Comparison of ENCODE assay signal across 1 cellular context in the genomic region with DNA sequence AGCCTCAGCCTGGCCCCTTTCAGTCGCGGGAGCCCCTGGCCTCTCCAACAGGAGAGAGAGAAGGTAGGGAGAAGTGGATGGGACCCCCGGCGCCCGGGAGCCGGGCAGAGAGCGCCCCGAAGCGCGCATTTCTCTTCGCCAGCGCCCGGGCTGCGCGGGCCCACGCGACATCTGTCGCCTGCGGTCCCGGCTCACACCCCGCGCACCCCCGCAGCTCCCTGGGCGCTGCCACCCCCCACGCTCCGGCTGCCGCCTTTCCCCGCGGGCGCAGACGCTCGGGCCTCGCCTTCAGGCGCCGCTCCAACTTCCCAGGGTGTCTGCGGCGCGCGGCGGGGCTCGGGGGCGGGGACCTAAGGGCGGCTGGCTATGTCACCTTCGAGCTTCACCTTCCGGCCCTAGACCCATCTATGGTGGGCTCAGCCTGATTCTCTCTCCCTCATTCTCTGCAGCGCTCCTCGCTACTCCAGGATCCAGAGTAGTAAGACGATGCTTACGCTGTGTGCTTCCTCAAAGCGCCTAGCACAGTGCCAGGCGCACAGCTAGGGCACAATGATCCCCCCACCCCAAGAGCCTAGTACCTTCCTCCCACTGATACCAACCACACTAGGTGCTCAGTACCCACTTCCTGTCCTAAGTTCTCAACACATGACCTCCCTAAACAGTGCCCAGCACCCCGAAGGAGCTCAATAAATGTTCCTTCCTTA.
TF ChIP-seq lines count a peak whose summit lies in the region.

No MANE protein-coding gene starts in this region.

TF ChIP-seq in GM12878, 131 proteins besides CTCF, POLR2A, EP300 and RAD21:
- TF ChIP-seq SUZ12 (IDR thresholded peaks at IDR 0.05; ENCODE audit: unreplicated experiment) = peak; percentile 15
- TF ChIP-seq, protein P1, sequence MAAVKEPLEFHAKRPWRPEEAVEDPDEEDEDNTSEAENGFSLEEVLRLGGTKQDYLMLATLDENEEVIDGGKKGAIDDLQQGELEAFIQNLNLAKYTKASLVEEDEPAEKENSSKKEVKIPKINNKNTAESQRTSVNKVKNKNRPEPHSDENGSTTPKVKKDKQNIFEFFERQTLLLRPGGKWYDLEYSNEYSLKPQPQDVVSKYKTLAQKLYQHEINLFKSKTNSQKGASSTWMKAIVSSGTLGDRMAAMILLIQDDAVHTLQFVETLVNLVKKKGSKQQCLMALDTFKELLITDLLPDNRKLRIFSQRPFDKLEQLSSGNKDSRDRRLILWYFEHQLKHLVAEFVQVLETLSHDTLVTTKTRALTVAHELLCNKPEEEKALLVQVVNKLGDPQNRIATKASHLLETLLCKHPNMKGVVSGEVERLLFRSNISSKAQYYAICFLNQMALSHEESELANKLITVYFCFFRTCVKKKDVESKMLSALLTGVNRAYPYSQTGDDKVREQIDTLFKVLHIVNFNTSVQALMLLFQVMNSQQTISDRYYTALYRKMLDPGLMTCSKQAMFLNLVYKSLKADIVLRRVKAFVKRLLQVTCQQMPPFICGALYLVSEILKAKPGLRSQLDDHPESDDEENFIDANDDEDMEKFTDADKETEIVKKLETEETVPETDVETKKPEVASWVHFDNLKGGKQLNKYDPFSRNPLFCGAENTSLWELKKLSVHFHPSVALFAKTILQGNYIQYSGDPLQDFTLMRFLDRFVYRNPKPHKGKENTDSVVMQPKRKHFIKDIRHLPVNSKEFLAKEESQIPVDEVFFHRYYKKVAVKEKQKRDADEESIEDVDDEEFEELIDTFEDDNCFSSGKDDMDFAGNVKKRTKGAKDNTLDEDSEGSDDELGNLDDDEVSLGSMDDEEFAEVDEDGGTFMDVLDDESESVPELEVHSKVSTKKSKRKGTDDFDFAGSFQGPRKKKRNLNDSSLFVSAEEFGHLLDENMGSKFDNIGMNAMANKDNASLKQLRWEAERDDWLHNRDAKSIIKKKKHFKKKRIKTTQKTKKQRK (IDR thresholded peaks at IDR 0.05; ENCODE audit: low read depth, low read length) = no peak
